Comparison of ENCODE assay signal across 23 cellular contexts in genomic region chr2:73946215-73946614, GRCh38. TPM values are rescaled to one million over a fixed set of nuclear protein-coding genes. Genes with fewer than 3 reads are reported as not detected.
DNase-seq lines count a peak whose midpoint lies in the region; ATAC-seq and TF ChIP-seq lines count a peak whose summit lies in the region.
"Had no signal": no experiment of that assay in that cellular context is flagged by ENCODE, and none has a peak within 500 bp of the region (broad histone marks: within the 10 kb centered on the region; RNA-seq: fewer than 3 reads in every experiment).

No MANE protein-coding gene starts in this region.

- peak overlapping the region in 5 of 8 donors; percentile 25 to 79 (median 48) for H3K27ac Mint-ChIP-seq in CD8-positive, alpha-beta memory T cell
- peak overlapping the region; percentile 5 for H3K27ac Mint-ChIP-seq in activated naive CD8-positive, alpha-beta T cell treated with anti-CD3 and anti-CD28 coated beads, Interleukin-2, amount 50 U/mL, for 24 hours
- H3K27ac Mint-ChIP-seq in naive thymus-derived CD8-positive, alpha-beta T cell: peak overlapping the region; percentile 61 to 91 (median 82)

- H3K36me3 ChIP-seq in cardiac muscle cell: peaks cover 29% of the 10 kb centered on the region
- peaks cover 10% of the 10 kb centered on the region for H3K36me3 ChIP-seq in CD8-positive, alpha-beta memory T cell (ENCODE audit: insufficient read depth, low read length)

- no peaks in the 10 kb centered on the region for H3K4me1 ChIP-seq in cardiac muscle cell (ENCODE audit: low read depth)
- peaks cover 41% of the 10 kb centered on the region for H3K4me1 ChIP-seq in CD8-positive, alpha-beta memory T cell (ENCODE audit: insufficient read depth, low read length)

- no peaks in the 10 kb centered on the region for H3K9me3 Mint-ChIP-seq in CD8-positive, alpha-beta memory T cell
- H3K9me3 Mint-ChIP-seq in activated naive CD8-positive, alpha-beta T cell treated with anti-CD3 and anti-CD28 coated beads, Interleukin-2, amount 50 U/mL, for 24 hours: no peaks in the 10 kb centered on the region
- no peaks in the 10 kb centered on the region for H3K9me3 Mint-ChIP-seq in naive thymus-derived CD8-positive, alpha-beta T cell

- H3K27me3 Mint-ChIP-seq in CD8-positive, alpha-beta memory T cell: peaks cover 0 to 2% of the 10 kb centered on the region in 2 donors
- no peaks in the 10 kb centered on the region for H3K27me3 Mint-ChIP-seq in activated naive CD8-positive, alpha-beta T cell treated with anti-CD3 and anti-CD28 coated beads, Interleukin-2, amount 50 U/mL, for 24 hours
- no peaks in the 10 kb centered on the region for H3K27me3 Mint-ChIP-seq in naive thymus-derived CD8-positive, alpha-beta T cell

- H3K9me3 ChIP-seq in cardiac muscle cell (ENCODE audit: low read depth): no peaks in the 10 kb centered on the region
- no peaks in the 10 kb centered on the region for H3K9me3 ChIP-seq in CD8-positive, alpha-beta memory T cell (ENCODE audit: low read length)

- DNase-seq in cardiac muscle cell (ENCODE audit: low read depth in 1 of 2, low spot score in 1 of 2) (no peak), Right ventricle myocardium inferior (ENCODE audit: missing footprints) (no peak), glomerular visceral epithelial cell (ENCODE audit: extremely low spot score) (no peak), DMS153 treated with DMSO at 0.1 percent for 48 hours (lab: John Stamatoyannopoulos, UW; ENCODE audit: unreplicated experiment) (no peak)
- no peak for DNase-seq in CD8-positive, alpha-beta memory T cell
- no peak for DNase-seq in activated naive CD8-positive, alpha-beta T cell treated with anti-CD3 and anti-CD28 coated beads, Interleukin-2, amount 50 U/mL, for 24 hours
- peak in 1 of 10 donors; percentile 15 for DNase-seq in naive thymus-derived CD8-positive, alpha-beta T cell
- DNase-seq: Calu3, DMS53, EL, GOT3, IMR-90, NCI-H1417, NCI-H187 treated with DMSO at 0.1 percent for 48 hours, NCI-H226, NCI-H524, NCI-H82, OCI-M1, SHP77 had no signal

- ATAC-seq in Right ventricle myocardium inferior (no peak), GM21423 (IDR thresholded peaks at IDR 0.05; ENCODE audit: unreplicated experiment) (no peak)
- no peak for ATAC-seq in activated naive CD8-positive, alpha-beta T cell treated with anti-CD3 and anti-CD28 coated beads, Interleukin-2, amount 50 U/mL, for 24 hours
- peak; percentile 51 to 68 for ATAC-seq in naive thymus-derived CD8-positive, alpha-beta T cell
- ATAC-seq: GM12878, HCT116 had no signal

- peak overlapping the region; percentile 41 for H3K27ac ChIP-seq in cardiac muscle cell
- no peak overlapping the region for H3K27ac ChIP-seq in CD8-positive, alpha-beta memory T cell (ENCODE audit: low read depth, low read length)
- H3K27ac ChIP-seq: C4-2B had no signal

- intact Hi-C loops in Right ventricle myocardium inferior (cut with DNase I): no loop called here

- TF ChIP-seq CTCF in cardiac muscle cell (IDR thresholded peaks at IDR 0.05; ENCODE audit: low read depth, low read length): no peak

- CTCF ChIA-PET in CD8-positive, alpha-beta memory T cell (lab: Charles Lee): no interaction called here

- peaks cover 51 to 75% (median 71%) of the 10 kb centered on the region in 3 donors for H3K4me1 Mint-ChIP-seq in CD8-positive, alpha-beta memory T cell
- peaks cover 79% of the 10 kb centered on the region for H3K4me1 Mint-ChIP-seq in activated naive CD8-positive, alpha-beta T cell treated with anti-CD3 and anti-CD28 coated beads, Interleukin-2, amount 50 U/mL, for 24 hours
- H3K4me1 Mint-ChIP-seq in naive thymus-derived CD8-positive, alpha-beta T cell: peaks cover 35 to 84% (median 83%) of the 10 kb centered on the region in 4 donors

- no peaks in the 10 kb centered on the region for H3K27me3 ChIP-seq in cardiac muscle cell
- H3K27me3 ChIP-seq in CD8-positive, alpha-beta memory T cell (ENCODE audit: insufficient read depth, low read length, poor library complexity, severe bottlenecking): no peaks in the 10 kb centered on the region

- POLR2A ChIA-PET in CD8-positive, alpha-beta memory T cell (lab: Charles Lee): no interaction called here
- POLR2A ChIA-PET in naive thymus-derived CD8-positive, alpha-beta T cell (lab: Charles Lee): interaction anchor here (0.7 kb wide), 1 partner anchor 15 kb away, joined by 3 read pairs; no protein-coding TSS in a partner anchor

- no peak overlapping the region for H3K4me3 ChIP-seq in cardiac muscle cell
- no peak overlapping the region for H3K4me3 ChIP-seq in CD8-positive, alpha-beta memory T cell (ENCODE audit: low read length)
- H3K4me3 ChIP-seq: GM12878 had no signal

- H3K36me3 Mint-ChIP-seq in CD8-positive, alpha-beta memory T cell: peaks cover 0 to 81% (median 15%) of the 10 kb centered on the region in 3 donors
- peaks cover 58% of the 10 kb centered on the region for H3K36me3 Mint-ChIP-seq in activated naive CD8-positive, alpha-beta T cell treated with anti-CD3 and anti-CD28 coated beads, Interleukin-2, amount 50 U/mL, for 24 hours (ENCODE audit: low read depth)
- peaks cover 3 to 70% (median 18%) of the 10 kb centered on the region in 3 donors for H3K36me3 Mint-ChIP-seq in naive thymus-derived CD8-positive, alpha-beta T cell

- no peak overlapping the region for H3K4me3 Mint-ChIP-seq in CD8-positive, alpha-beta memory T cell
- H3K4me3 Mint-ChIP-seq in activated naive CD8-positive, alpha-beta T cell treated with anti-CD3 and anti-CD28 coated beads, Interleukin-2, amount 50 U/mL, for 24 hours: no peak overlapping the region
- H3K4me3 Mint-ChIP-seq in naive thymus-derived CD8-positive, alpha-beta T cell: peak overlapping the region in 7 of 10 donors; percentile 12 to 37 (median 30)

RNA-seq across cellular contexts. Expression of gene DGUOK, which starts 19.5 kb away (rescaled TPM):
- total RNA-seq in cardiac muscle cell (51.9 and 68.9 TPM in 2 replicates), Right ventricle myocardium inferior (17.9 TPM)
- polyA plus RNA-seq in cardiac muscle cell: 127 and 130 TPM in 2 replicates
- total RNA-seq in CD8-positive, alpha-beta memory T cell: 10 to 100 TPM; 96.6 to 98.8 TPM
- 188 TPM for polyA plus RNA-seq in CD8-positive, alpha-beta memory T cell
- total RNA-seq in naive thymus-derived CD8-positive, alpha-beta T cell: 10 to 100 TPM; 70.3 to 72.3 TPM
- polyA plus RNA-seq in naive thymus-derived CD8-positive, alpha-beta T cell: 100 to 1,000 TPM; 207 to 219 (median 215) TPM

RNA-seq across cellular contexts. Expression of gene TET3, which starts 38.5 kb away (rescaled TPM):
- total RNA-seq in cardiac muscle cell (9.1 and 10.2 TPM in 2 replicates), Right ventricle myocardium inferior (2.6 TPM)
- polyA plus RNA-seq in cardiac muscle cell: 1.6 and 2.9 TPM in 2 replicates
- total RNA-seq in CD8-positive, alpha-beta memory T cell: 10 to 100 TPM; 19.9 to 20.5 TPM
- polyA plus RNA-seq in CD8-positive, alpha-beta memory T cell: 0.78 TPM
- total RNA-seq in naive thymus-derived CD8-positive, alpha-beta T cell: 10 to 100 TPM; 30.1 to 30.5 TPM
- 1 to 10 TPM in 1 of 3 donors, under 1 TPM in 2; 0.46 to 1.0 (median 0.61) TPM for polyA plus RNA-seq in naive thymus-derived CD8-positive, alpha-beta T cell

RNA-seq across cellular contexts. Expression of gene ACTG2, which starts 53.4 kb away (rescaled TPM):
- 0.42 and 4.0 TPM in 2 replicates for total RNA-seq in cardiac muscle cell
- 0.55 and 6.9 TPM in 2 replicates for polyA plus RNA-seq in cardiac muscle cell
- total RNA-seq in Right ventricle myocardium inferior: 1.9 TPM
- not detected for total RNA-seq in CD8-positive, alpha-beta memory T cell
- not detected for polyA plus RNA-seq in CD8-positive, alpha-beta memory T cell
- not detected for total RNA-seq in naive thymus-derived CD8-positive, alpha-beta T cell
- polyA plus RNA-seq in naive thymus-derived CD8-positive, alpha-beta T cell: under 1 TPM in 1 of 3 donors, not detected in 2; 0.13 TPM
- total RNA-seq: Calu3 had no signal

Comparison
In these comparisons a context has a peak if more than half of its experiments do, and no peak if none do; other contexts are left out.
1. ATAC-seq: peak in naive thymus-derived CD8-positive, alpha-beta T cell (2 of 2); none in Right ventricle myocardium inferior (single experiment), activated naive CD8-positive, alpha-beta T cell treated with anti-CD3 and anti-CD28 coated beads, Interleukin-2, amount 50 U/mL, for 24 hours (single experiment) and GM21423 (single experiment).
2. H3K27ac Mint-ChIP-seq: peak in every context shown above with its lines; median percentile 82 in naive thymus-derived CD8-positive, alpha-beta T cell; 48 in CD8-positive, alpha-beta memory T cell; 5 in activated naive CD8-positive, alpha-beta T cell treated with anti-CD3 and anti-CD28 coated beads, Interleukin-2, amount 50 U/mL, for 24 hours.
3. H3K4me3 Mint-ChIP-seq: peak in naive thymus-derived CD8-positive, alpha-beta T cell (7 of 10); none in CD8-positive, alpha-beta memory T cell (0 of 7) and activated naive CD8-positive, alpha-beta T cell treated with anti-CD3 and anti-CD28 coated beads, Interleukin-2, amount 50 U/mL, for 24 hours (single experiment).